In the genomic region with DNA sequence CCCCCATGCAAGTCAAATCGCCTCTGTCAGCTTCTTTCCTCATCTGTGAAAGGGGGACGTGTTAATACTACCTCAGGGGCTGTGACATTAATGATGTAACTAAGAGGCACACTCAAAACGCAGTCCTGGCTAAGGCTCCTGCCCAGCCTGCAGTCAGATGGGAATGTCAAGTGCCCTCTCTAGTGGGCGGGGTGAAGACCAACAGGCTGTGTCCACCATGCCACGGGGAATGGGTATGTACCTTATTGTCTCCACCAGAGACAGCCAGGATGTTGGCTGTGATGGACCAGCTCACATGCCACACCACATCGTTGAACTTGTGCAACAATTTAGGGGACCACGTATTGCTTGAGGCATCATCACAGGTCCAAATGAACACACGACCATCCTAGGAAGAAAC, we compare ENCODE assay signal across 20 cellular contexts. TPM values are rescaled to one million over a fixed set of nuclear protein-coding genes. Genes with fewer than 3 reads are reported as not detected.
DNase-seq lines count a peak whose midpoint lies in the region; ATAC-seq, FAIRE-seq and TF ChIP-seq lines count a peak whose summit lies in the region.
"Had no signal": no experiment of that assay in that cellular context is flagged by ENCODE, and none has a peak within 500 bp of the region (broad histone marks: within the 10 kb centered on the region; RNA-seq: fewer than 3 reads in every experiment).

No MANE protein-coding gene starts in this region.

- peak; percentile 34 for DNase-seq in activated effector memory CD4-positive, alpha-beta T cell treated with anti-CD3 and anti-CD28 coated beads, Interleukin-2, amount 50 U/mL, for 16 hours
- no peak for DNase-seq in activated effector memory CD4-positive, alpha-beta T cell treated with Interleukin-2 at 50 U/mL for 16 hours
- DNase-seq in GM12878 (ENCODE audit: low read depth, low spot score) (no peak), mesendoderm (peak; percentile 15), HuH-7 (ENCODE audit: low spot score) (no peak), MM.1S (no peak)
- no peak for DNase-seq in effector CD8-positive, alpha-beta T cell (lab: John Stamatoyannopoulos, UW)
- DNase-seq: CD8-positive, alpha-beta memory T cell; DMS53; EL; NCI-H1417; NCI-H187; NCI-H2107; NCI-H510A treated with DMSO at 0.1 percent for 48 hours; NCI-H774; Right ventricle myocardium superior had no signal

- H3K79me2 ChIP-seq in GM12878 (ENCODE audit: control insufficient read depth, insufficient read depth, low read length) (0 out of 2 replicates have a peak, but pooled peaks cover 1% of the 10 kb centered on the region), mesendoderm (ENCODE audit: control insufficient read depth, insufficient read depth, low read length) (no peaks in the 10 kb centered on the region), MM.1S (ENCODE audit: low read length) (peaks cover 13% of the 10 kb centered on the region; the same call in 1 of the 2 replicates)

- H3K36me3 ChIP-seq in GM12878 (ENCODE audit: control insufficient read depth in 2 of 2, insufficient read depth in 2 of 2, low read length in 1 of 2) (peaks cover 22 to 46% of the 10 kb centered on the region in 2 experiments), mesendoderm (ENCODE audit: control insufficient read depth, insufficient read depth, low read length) (peaks cover 23% of the 10 kb centered on the region), MM.1S (replicated peaks; ENCODE audit: insufficient read depth, low read length) (peaks cover 19% of the 10 kb centered on the region)

- H2AK5ac ChIP-seq in mesendoderm (ENCODE audit: low read length): no peak overlapping the region

- no peak overlapping the region for H3K18ac ChIP-seq in mesendoderm (ENCODE audit: low read length)

- no peak overlapping the region for H3K4me2 ChIP-seq in GM12878 (ENCODE audit: control insufficient read depth, insufficient read depth)
- no peak overlapping the region for H3K4me2 ChIP-seq in mesendoderm (ENCODE audit: low read length)
- H3K4me2 ChIP-seq in MM.1S (ENCODE audit: low read depth, low read length): no peak overlapping the region
- H3K4me2 ChIP-seq: BLaER1 treated with 17β-estradiol and CSF1 and Interleukin-3, amounts not matched to agents 10 nM and 100 nM; KMS-11 had no signal

- H3K27ac ChIP-seq in GM12878 (ENCODE audit: control insufficient read depth, insufficient read depth) (no peak overlapping the region), mesendoderm (ENCODE audit: low read depth, low read length) (no peak overlapping the region), MM.1S (ENCODE audit: low read length) (no peak overlapping the region)
- H3K27ac ChIP-seq: BLaER1 treated with 17β-estradiol and CSF1 and Interleukin-3, amounts not matched to agents 10 nM and 100 nM; KMS-11 had no signal

- H4K5ac ChIP-seq in mesendoderm (ENCODE audit: low read length): no peak overlapping the region

- H4K8ac ChIP-seq in mesendoderm (ENCODE audit: low read depth, low read length): no peak overlapping the region

- no TSS peak for BruUV-seq in GM12878 (replicated peaks; lab: Mats Ljungman, UMichigan)

- H3K4me1 ChIP-seq in GM12878 (ENCODE audit: control insufficient read depth, insufficient read depth, low read length) (peaks cover 9% of the 10 kb centered on the region), mesendoderm (ENCODE audit: control insufficient read depth, low read depth, low read length) (no peaks in the 10 kb centered on the region), MM.1S (ENCODE audit: low read length) (peaks cover 17% of the 10 kb centered on the region)

- H2BK5ac ChIP-seq in mesendoderm (ENCODE audit: low read length): no peak overlapping the region

- TF ChIP-seq RAD21 in GM12878 (IDR thresholded peaks at IDR 0.05; ENCODE audit: insufficient read depth, low read depth, low read length): no peak

- 78% methylated on average over 8 of the region's 8 CpGs for WGBS in GM12878 (ENCODE audit: insufficient coverage, insufficient replicate concordance, low lambda C conversion rate, missing lambda C conversion rate)
- no CpG with 5 or more reads among the region's 8 CpGs for WGBS in mesendoderm (ENCODE audit: extremely low coverage, insufficient coverage, low lambda C conversion rate)

- FAIRE-seq in GM12878 (lab: Jason Lieb, UNC): no peak
- FAIRE-seq: GM12891, H1 had no signal

- H4K20me1 ChIP-seq in GM12878 (ENCODE audit: control insufficient read depth, insufficient read depth) (no peaks in the 10 kb centered on the region), MM.1S (ENCODE audit: insufficient read depth, low read length) (0 out of 2 replicates have a peak, but pooled peaks cover 3% of the 10 kb centered on the region)

- peak; percentile 31; the same call in 1 of the 2 replicates for TF ChIP-seq POLR2A in GM12878 (IDR thresholded peaks at IDR 0.05; ENCODE audit: low read depth, low read length)

- CTCF ChIA-PET in GM12878 (lab: Yijun Ruan, JAX): no interaction called here

- H3K4ac ChIP-seq in mesendoderm (ENCODE audit: low read depth, low read length): no peak overlapping the region

- H3K9me2 ChIP-seq in MM.1S (replicated peaks; ENCODE audit: insufficient read depth, low read length): no peaks in the 10 kb centered on the region

- H3K27me3 ChIP-seq in GM12878 (replicated peaks in 1 of 2; ENCODE audit: control insufficient read depth in 2 of 2, insufficient read depth in 2 of 2, low read length in 1 of 2) (no peaks in the 10 kb centered on the region), mesendoderm (ENCODE audit: insufficient read depth, low read length, poor library complexity) (no peaks in the 10 kb centered on the region), MM.1S (replicated peaks; ENCODE audit: insufficient read depth, low read length) (no peaks in the 10 kb centered on the region)
- H3K27me3 ChIP-seq: BLaER1 treated with 17β-estradiol and CSF1 and Interleukin-3, amounts not matched to agents 10 nM and 100 nM had no signal

- TF ChIP-seq EP300 in GM12878 (IDR thresholded peaks at IDR 0.05; ENCODE audit: borderline replicate concordance in 1 of 2, control insufficient read depth in 1 of 2, low read depth in 2 of 2, low read length in 2 of 2): no peak

- H3K9ac ChIP-seq in GM12878 (ENCODE audit: control insufficient read depth, insufficient read depth, low read length): no peak overlapping the region
- no peak overlapping the region for H3K9ac ChIP-seq in mesendoderm (ENCODE audit: low read length)
- no peak overlapping the region for H3K9ac ChIP-seq in MM.1S (ENCODE audit: low read length)
- H3K9ac ChIP-seq: BLaER1 treated with 17β-estradiol and CSF1 and Interleukin-3, amounts not matched to agents 10 nM and 100 nM; KMS-11 had no signal

- no peak overlapping the region for H3K56ac ChIP-seq in mesendoderm (ENCODE audit: low read length)

- POLR2A ChIA-PET in GM12878 (lab: Charles Lee): interaction anchor here (0.6 kb wide), 1 partner anchor 189 kb away, joined by 3 read pairs; no protein-coding TSS in a partner anchor

- ATAC-seq in GM12878: no peak

- no peak overlapping the region for H2BK15ac ChIP-seq in mesendoderm (replicated peaks; ENCODE audit: low read depth)

- no peaks in the 10 kb centered on the region; the same call in 1 of the 3 replicates for H3K9me3 ChIP-seq in GM12878 (replicated peaks; ENCODE audit: control insufficient read depth, insufficient read depth, low read length)
- H3K9me3 ChIP-seq in MM.1S (replicated peaks; ENCODE audit: insufficient read depth, low read length): no peaks in the 10 kb centered on the region
- H3K9me3 ChIP-seq: BLaER1 treated with 17β-estradiol and CSF1 and Interleukin-3, amounts not matched to agents 10 nM and 100 nM had no signal

- TF ChIP-seq CTCF in GM12878 (IDR thresholded peaks at IDR 0.05 in 2 of 3, conservative IDR thresholded peaks at IDR 0.05 in 1 of 3; ENCODE audit: control insufficient read depth in 2 of 3, extremely low read depth in 1 of 3, insufficient read depth in 1 of 3, low read depth in 3 of 3, low read length in 3 of 3) (no peak; a peak in 1 of 6 replicates), MM.1S (IDR thresholded peaks at IDR 0.05; ENCODE audit: low read length) (no peak)

- H3K4me3 ChIP-seq in GM12878 (no peak overlapping the region), mesendoderm (ENCODE audit: low read length) (no peak overlapping the region), MM.1S (ENCODE audit: low read length) (no peak overlapping the region)
- H3K4me3 ChIP-seq: BLaER1 treated with 17β-estradiol and CSF1 and Interleukin-3, amounts not matched to agents 10 nM and 100 nM had no signal

- SMC1A ChIA-PET in GM12878 (lab: Charles Lee; ENCODE audit: uncharacterized antibody, unreplicated experiment): interaction anchor here (0.6 to 1.6 kb wide), 3 partner anchors 10 to 489 kb away, joined by 3 to 6 read pairs (median 3); no protein-coding TSS in a partner anchor

- H2BK120ac ChIP-seq in mesendoderm (ENCODE audit: low read depth, low read length): no peak overlapping the region

- no peaks in the 10 kb centered on the region for H3K79me1 ChIP-seq in mesendoderm (ENCODE audit: low read length)

- H2AFZ ChIP-seq in GM12878 (ENCODE audit: control insufficient read depth, low read depth, low read length) (no peak overlapping the region), MM.1S (ENCODE audit: low read length) (no peak overlapping the region)

- intact Hi-C loops in GM12878 (cut with micrococcal nuclease; ENCODE audit: unreplicated experiment): no loop called here

- H3F3A ChIP-seq in MM.1S (ENCODE audit: insufficient read depth, low read length): peaks cover 14% of the 10 kb centered on the region; the same call in 1 of the 2 replicates

- RAD21 ChIA-PET in GM12878 (lab: Charles Lee; ENCODE audit: unreplicated experiment): no interaction called here

- in situ Hi-C loops in GM12878 (cut with MboI): no loop called here

- H3K23ac ChIP-seq in mesendoderm (ENCODE audit: low read length): no peak overlapping the region

RNA-seq across cellular contexts. Expression of gene GHRL, which starts 11.0 kb away (rescaled TPM):
- total RNA-seq in GM12878 (2013; cell fraction: nucleolus; rRNA removed): 4.3 and 5.2 TPM in 2 replicates
- total RNA-seq in GM12878 (2014; rRNA removed) (0.73 TPM in 1 of 2 replicates, not detected in the other), GM12878 (2014; rRNA removed; fragmentation: Illumina TruSeq; extraction: Trizol) (0.55 and 0.67 TPM in 2 replicates), GM12878 (2021) (1.4 and 2.2 TPM in 2 replicates)
- polyA plus RNA-seq in GM12878 (2011; ENCODE audit: low read depth): 1.7 TPM
- polyA plus RNA-seq in GM12878 (2011; rRNA removed) (1.7 and 1.8 TPM in 2 replicates), GM12878 (2014; fragmentation: Illumina TruSeq; extraction: Trizol) (0.60 TPM in 1 of 2 replicates, not detected in the other), GM12878 (2014; fragmentation: Nextera tagmentation; extraction: Ambion mirVana) (under 1 TPM; 0.35 to 0.58 TPM), GM12878 (2014; rRNA removed) (1.0 and 2.4 TPM in 2 replicates), GM12878 (2016; fragmentation: Nextera tagmentation; extraction: Ambion mirVana) (1 to 10 TPM; 1.0 to 1.1 TPM)
- 2.2 and 2.4 TPM in 2 replicates for polyA plus RNA-seq in GM12878 (2011; cell fraction: cytosol; rRNA removed)
- polyA plus RNA-seq in GM12878 (2011; cell fraction: nucleus; rRNA removed): 7.3 and 9.8 TPM in 2 replicates
- polyA plus RNA-seq in GM12878 (2012): 1.0 and 2.7 TPM in 2 replicates
- 0.88 and 2.3 TPM in 2 replicates for polyA minus RNA-seq in GM12878 (2011; rRNA and poly(A)+ RNA removed)
- polyA minus RNA-seq in GM12878 (2011; cell fraction: cytosol; rRNA and poly(A)+ RNA removed): 1.9 TPM in 1 of 2 replicates, not detected in the other
- polyA minus RNA-seq in GM12878 (2011; cell fraction: nucleus; rRNA and poly(A)+ RNA removed): 2.4 and 2.9 TPM in 2 replicates
- polyA plus RNA-seq in mesendoderm (2013, experiment 1 of 2): 0.66 TPM
- 0.34 TPM for polyA plus RNA-seq in mesendoderm (2013, experiment 2 of 2)
- total RNA-seq: Right ventricle myocardium superior had no signal

RNA-seq across cellular contexts. Expression of gene SEC13, which starts 17.1 kb away (rescaled TPM):
- 108 and 120 TPM in 2 replicates for total RNA-seq in GM12878 (2013; cell fraction: nucleolus; rRNA removed)
- total RNA-seq in GM12878 (2014; rRNA removed) (165 and 172 TPM in 2 replicates), GM12878 (2014; rRNA removed; fragmentation: Illumina TruSeq; extraction: Trizol) (100 and 115 TPM in 2 replicates), GM12878 (2021) (113 and 117 TPM in 2 replicates)
- polyA plus RNA-seq in GM12878 (2011; ENCODE audit: low read depth): 73.1 TPM
- polyA plus RNA-seq in GM12878 (2011; rRNA removed) (62.9 and 89.1 TPM in 2 replicates), GM12878 (2014; fragmentation: Illumina TruSeq; extraction: Trizol) (59.6 and 134 TPM in 2 replicates), GM12878 (2014; fragmentation: Nextera tagmentation; extraction: Ambion mirVana) (10 to 100 TPM; 42.8 to 55.6 TPM), GM12878 (2014; rRNA removed) (119 and 128 TPM in 2 replicates), GM12878 (2016; fragmentation: Nextera tagmentation; extraction: Ambion mirVana) (100 to 1,000 TPM; 211 to 229 TPM)
- 127 and 179 TPM in 2 replicates for polyA plus RNA-seq in GM12878 (2011; cell fraction: cytosol; rRNA removed)
- 111 and 137 TPM in 2 replicates for polyA plus RNA-seq in GM12878 (2011; cell fraction: nucleus; rRNA removed)
- polyA plus RNA-seq in GM12878 (2012): 97.6 and 109 TPM in 2 replicates
- 150 and 197 TPM in 2 replicates for polyA minus RNA-seq in GM12878 (2011; rRNA and poly(A)+ RNA removed)
- 69.2 and 69.6 TPM in 2 replicates for polyA minus RNA-seq in GM12878 (2011; cell fraction: cytosol; rRNA and poly(A)+ RNA removed)
- 43.2 and 81.7 TPM in 2 replicates for polyA minus RNA-seq in GM12878 (2011; cell fraction: nucleus; rRNA and poly(A)+ RNA removed)
- 117 TPM for polyA plus RNA-seq in mesendoderm (2013, experiment 1 of 2)
- 116 TPM for polyA plus RNA-seq in mesendoderm (2013, experiment 2 of 2)

RNA-seq across cellular contexts. Expression of gene TATDN2, which starts 55.5 kb away (rescaled TPM):
- 43.3 and 48.1 TPM in 2 replicates for total RNA-seq in GM12878 (2013; cell fraction: nucleolus; rRNA removed)
- total RNA-seq in GM12878 (2014; rRNA removed) (7.7 and 10.0 TPM in 2 replicates), GM12878 (2014; rRNA removed; fragmentation: Illumina TruSeq; extraction: Trizol) (22.0 and 23.9 TPM in 2 replicates), GM12878 (2021) (31.8 and 36.5 TPM in 2 replicates)
- polyA plus RNA-seq in GM12878 (2011; ENCODE audit: low read depth): 18.4 TPM
- polyA plus RNA-seq in GM12878 (2011; rRNA removed) (21.6 and 22.1 TPM in 2 replicates), GM12878 (2014; fragmentation: Illumina TruSeq; extraction: Trizol) (27.3 and 28.1 TPM in 2 replicates), GM12878 (2014; fragmentation: Nextera tagmentation; extraction: Ambion mirVana) (1 to 10 TPM; 5.7 to 9.1 TPM), GM12878 (2014; rRNA removed) (25.7 and 25.8 TPM in 2 replicates), GM12878 (2016; fragmentation: Nextera tagmentation; extraction: Ambion mirVana) (1 to 10 TPM; 4.2 to 5.6 TPM)
- polyA plus RNA-seq in GM12878 (2011; cell fraction: cytosol; rRNA removed): 20.8 and 21.3 TPM in 2 replicates
- polyA plus RNA-seq in GM12878 (2011; cell fraction: nucleus; rRNA removed): 25.2 and 26.0 TPM in 2 replicates
- polyA plus RNA-seq in GM12878 (2012): 19.7 and 24.1 TPM in 2 replicates
- polyA minus RNA-seq in GM12878 (2011; rRNA and poly(A)+ RNA removed): 29.6 and 51.2 TPM in 2 replicates
- polyA minus RNA-seq in GM12878 (2011; cell fraction: cytosol; rRNA and poly(A)+ RNA removed): 9.1 and 14.0 TPM in 2 replicates
- 30.2 and 59.0 TPM in 2 replicates for polyA minus RNA-seq in GM12878 (2011; cell fraction: nucleus; rRNA and poly(A)+ RNA removed)
- polyA plus RNA-seq in mesendoderm (2013, experiment 1 of 2): 21.1 TPM
- 22.4 TPM for polyA plus RNA-seq in mesendoderm (2013, experiment 2 of 2)

Comparison
In these comparisons a context has a peak if more than half of its experiments do, and no peak if none do; other contexts are left out.
1. DNase-seq: peak in activated effector memory CD4-positive, alpha-beta T cell treated with anti-CD3 and anti-CD28 coated beads, Interleukin-2, amount 50 U/mL, for 16 hours (single experiment) and mesendoderm (single experiment); none in activated effector memory CD4-positive, alpha-beta T cell treated with Interleukin-2 at 50 U/mL for 16 hours (single experiment), GM12878 (single experiment), effector CD8-positive, alpha-beta T cell (single experiment), HuH-7 (single experiment) and MM.1S (single experiment).